Comparison of ENCODE assay signal across 1 cellular context in the genomic region with DNA sequence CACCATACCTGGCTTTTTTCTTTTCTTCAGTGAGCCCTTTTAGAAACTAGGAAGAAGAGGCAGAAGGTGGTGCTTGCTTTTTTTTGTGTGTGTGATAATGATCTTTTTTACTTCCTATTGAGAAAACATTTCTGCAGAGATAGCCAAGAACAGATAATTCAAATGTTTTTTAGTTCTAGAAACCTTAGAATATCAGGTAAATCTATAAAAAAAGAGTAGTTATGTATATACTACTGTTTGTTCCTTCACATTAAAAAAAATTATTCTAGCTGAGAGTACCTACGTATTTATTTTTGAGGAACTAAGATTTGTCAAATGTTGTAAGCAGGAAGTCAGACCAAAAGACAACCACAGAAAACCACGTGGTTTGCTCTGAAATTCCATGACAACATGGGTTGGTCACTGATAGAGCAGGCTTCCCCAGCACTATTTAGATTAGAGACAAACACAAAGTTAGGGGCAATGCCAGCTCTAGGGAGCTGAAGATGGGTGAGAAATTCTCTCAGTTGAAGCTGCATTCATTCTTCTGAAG.
TF ChIP-seq lines count a peak whose summit lies in the region.

No MANE protein-coding gene starts in this region.

TF ChIP-seq in K562, 482 proteins besides CTCF, POLR2A, EP300 and RAD21 (continues in another document):
- no peak for TF ChIP-seq NRF1 (conservative IDR thresholded peaks at IDR 0.05 in 1 of 2, IDR thresholded peaks at IDR 0.05 in 1 of 2)
- TF ChIP-seq TBL1XR1 (IDR thresholded peaks at IDR 0.05; ENCODE audit: low read length in 2 of 2), result no peak
- no peak for TF ChIP-seq HLTF (IDR thresholded peaks at IDR 0.05)
- TF ChIP-seq, protein P1, sequence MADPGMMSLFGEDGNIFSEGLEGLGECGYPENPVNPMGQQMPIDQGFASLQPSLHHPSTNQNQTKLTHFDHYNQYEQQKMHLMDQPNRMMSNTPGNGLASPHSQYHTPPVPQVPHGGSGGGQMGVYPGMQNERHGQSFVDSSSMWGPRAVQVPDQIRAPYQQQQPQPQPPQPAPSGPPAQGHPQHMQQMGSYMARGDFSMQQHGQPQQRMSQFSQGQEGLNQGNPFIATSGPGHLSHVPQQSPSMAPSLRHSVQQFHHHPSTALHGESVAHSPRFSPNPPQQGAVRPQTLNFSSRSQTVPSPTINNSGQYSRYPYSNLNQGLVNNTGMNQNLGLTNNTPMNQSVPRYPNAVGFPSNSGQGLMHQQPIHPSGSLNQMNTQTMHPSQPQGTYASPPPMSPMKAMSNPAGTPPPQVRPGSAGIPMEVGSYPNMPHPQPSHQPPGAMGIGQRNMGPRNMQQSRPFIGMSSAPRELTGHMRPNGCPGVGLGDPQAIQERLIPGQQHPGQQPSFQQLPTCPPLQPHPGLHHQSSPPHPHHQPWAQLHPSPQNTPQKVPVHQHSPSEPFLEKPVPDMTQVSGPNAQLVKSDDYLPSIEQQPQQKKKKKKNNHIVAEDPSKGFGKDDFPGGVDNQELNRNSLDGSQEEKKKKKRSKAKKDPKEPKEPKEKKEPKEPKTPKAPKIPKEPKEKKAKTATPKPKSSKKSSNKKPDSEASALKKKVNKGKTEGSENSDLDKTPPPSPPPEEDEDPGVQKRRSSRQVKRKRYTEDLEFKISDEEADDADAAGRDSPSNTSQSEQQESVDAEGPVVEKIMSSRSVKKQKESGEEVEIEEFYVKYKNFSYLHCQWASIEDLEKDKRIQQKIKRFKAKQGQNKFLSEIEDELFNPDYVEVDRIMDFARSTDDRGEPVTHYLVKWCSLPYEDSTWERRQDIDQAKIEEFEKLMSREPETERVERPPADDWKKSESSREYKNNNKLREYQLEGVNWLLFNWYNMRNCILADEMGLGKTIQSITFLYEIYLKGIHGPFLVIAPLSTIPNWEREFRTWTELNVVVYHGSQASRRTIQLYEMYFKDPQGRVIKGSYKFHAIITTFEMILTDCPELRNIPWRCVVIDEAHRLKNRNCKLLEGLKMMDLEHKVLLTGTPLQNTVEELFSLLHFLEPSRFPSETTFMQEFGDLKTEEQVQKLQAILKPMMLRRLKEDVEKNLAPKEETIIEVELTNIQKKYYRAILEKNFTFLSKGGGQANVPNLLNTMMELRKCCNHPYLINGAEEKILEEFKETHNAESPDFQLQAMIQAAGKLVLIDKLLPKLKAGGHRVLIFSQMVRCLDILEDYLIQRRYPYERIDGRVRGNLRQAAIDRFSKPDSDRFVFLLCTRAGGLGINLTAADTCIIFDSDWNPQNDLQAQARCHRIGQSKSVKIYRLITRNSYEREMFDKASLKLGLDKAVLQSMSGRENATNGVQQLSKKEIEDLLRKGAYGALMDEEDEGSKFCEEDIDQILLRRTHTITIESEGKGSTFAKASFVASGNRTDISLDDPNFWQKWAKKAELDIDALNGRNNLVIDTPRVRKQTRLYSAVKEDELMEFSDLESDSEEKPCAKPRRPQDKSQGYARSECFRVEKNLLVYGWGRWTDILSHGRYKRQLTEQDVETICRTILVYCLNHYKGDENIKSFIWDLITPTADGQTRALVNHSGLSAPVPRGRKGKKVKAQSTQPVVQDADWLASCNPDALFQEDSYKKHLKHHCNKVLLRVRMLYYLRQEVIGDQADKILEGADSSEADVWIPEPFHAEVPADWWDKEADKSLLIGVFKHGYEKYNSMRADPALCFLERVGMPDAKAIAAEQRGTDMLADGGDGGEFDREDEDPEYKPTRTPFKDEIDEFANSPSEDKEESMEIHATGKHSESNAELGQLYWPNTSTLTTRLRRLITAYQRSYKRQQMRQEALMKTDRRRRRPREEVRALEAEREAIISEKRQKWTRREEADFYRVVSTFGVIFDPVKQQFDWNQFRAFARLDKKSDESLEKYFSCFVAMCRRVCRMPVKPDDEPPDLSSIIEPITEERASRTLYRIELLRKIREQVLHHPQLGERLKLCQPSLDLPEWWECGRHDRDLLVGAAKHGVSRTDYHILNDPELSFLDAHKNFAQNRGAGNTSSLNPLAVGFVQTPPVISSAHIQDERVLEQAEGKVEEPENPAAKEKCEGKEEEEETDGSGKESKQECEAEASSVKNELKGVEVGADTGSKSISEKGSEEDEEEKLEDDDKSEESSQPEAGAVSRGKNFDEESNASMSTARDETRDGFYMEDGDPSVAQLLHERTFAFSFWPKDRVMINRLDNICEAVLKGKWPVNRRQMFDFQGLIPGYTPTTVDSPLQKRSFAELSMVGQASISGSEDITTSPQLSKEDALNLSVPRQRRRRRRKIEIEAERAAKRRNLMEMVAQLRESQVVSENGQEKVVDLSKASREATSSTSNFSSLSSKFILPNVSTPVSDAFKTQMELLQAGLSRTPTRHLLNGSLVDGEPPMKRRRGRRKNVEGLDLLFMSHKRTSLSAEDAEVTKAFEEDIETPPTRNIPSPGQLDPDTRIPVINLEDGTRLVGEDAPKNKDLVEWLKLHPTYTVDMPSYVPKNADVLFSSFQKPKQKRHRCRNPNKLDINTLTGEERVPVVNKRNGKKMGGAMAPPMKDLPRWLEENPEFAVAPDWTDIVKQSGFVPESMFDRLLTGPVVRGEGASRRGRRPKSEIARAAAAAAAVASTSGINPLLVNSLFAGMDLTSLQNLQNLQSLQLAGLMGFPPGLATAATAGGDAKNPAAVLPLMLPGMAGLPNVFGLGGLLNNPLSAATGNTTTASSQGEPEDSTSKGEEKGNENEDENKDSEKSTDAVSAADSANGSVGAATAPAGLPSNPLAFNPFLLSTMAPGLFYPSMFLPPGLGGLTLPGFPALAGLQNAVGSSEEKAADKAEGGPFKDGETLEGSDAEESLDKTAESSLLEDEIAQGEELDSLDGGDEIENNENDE (IDR thresholded peaks at IDR 0.05; ENCODE audit: low read depth, low read length), result no peak
- TF ChIP-seq ZFP30 (CRISPR knock-in tag; IDR thresholded peaks at IDR 0.05; ENCODE audit: borderline replicate concordance), result no peak
- TF ChIP-seq ESRRA (IDR thresholded peaks at IDR 0.05; ENCODE audit: borderline replicate concordance, low read depth), result peak; percentile 69; the same call in 1 of the 2 replicates
- TF ChIP-seq, protein P2, sequence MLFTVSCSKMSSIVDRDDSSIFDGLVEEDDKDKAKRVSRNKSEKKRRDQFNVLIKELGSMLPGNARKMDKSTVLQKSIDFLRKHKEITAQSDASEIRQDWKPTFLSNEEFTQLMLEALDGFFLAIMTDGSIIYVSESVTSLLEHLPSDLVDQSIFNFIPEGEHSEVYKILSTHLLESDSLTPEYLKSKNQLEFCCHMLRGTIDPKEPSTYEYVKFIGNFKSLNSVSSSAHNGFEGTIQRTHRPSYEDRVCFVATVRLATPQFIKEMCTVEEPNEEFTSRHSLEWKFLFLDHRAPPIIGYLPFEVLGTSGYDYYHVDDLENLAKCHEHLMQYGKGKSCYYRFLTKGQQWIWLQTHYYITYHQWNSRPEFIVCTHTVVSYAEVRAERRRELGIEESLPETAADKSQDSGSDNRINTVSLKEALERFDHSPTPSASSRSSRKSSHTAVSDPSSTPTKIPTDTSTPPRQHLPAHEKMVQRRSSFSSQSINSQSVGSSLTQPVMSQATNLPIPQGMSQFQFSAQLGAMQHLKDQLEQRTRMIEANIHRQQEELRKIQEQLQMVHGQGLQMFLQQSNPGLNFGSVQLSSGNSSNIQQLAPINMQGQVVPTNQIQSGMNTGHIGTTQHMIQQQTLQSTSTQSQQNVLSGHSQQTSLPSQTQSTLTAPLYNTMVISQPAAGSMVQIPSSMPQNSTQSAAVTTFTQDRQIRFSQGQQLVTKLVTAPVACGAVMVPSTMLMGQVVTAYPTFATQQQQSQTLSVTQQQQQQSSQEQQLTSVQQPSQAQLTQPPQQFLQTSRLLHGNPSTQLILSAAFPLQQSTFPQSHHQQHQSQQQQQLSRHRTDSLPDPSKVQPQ (CRISPR knock-in tag; IDR thresholded peaks at IDR 0.05; ENCODE audit: borderline replicate concordance), result no peak
- no peak for TF ChIP-seq NEUROD1 (IDR thresholded peaks at IDR 0.05; ENCODE audit: borderline replicate concordance, low read depth, low read length, partially characterized antibody)
- peak; percentile 32; the same call in 1 of the 2 replicates for TF ChIP-seq JUND (IDR thresholded peaks at IDR 0.05; ENCODE audit: borderline replicate concordance, low read depth, low read length)
- TF ChIP-seq JUND (tag; IDR thresholded peaks at IDR 0.05; ENCODE audit: borderline replicate concordance, low read depth, low read length), result peak; percentile 15; the same call in 1 of the 3 replicates
- TF ChIP-seq, protein P3, sequence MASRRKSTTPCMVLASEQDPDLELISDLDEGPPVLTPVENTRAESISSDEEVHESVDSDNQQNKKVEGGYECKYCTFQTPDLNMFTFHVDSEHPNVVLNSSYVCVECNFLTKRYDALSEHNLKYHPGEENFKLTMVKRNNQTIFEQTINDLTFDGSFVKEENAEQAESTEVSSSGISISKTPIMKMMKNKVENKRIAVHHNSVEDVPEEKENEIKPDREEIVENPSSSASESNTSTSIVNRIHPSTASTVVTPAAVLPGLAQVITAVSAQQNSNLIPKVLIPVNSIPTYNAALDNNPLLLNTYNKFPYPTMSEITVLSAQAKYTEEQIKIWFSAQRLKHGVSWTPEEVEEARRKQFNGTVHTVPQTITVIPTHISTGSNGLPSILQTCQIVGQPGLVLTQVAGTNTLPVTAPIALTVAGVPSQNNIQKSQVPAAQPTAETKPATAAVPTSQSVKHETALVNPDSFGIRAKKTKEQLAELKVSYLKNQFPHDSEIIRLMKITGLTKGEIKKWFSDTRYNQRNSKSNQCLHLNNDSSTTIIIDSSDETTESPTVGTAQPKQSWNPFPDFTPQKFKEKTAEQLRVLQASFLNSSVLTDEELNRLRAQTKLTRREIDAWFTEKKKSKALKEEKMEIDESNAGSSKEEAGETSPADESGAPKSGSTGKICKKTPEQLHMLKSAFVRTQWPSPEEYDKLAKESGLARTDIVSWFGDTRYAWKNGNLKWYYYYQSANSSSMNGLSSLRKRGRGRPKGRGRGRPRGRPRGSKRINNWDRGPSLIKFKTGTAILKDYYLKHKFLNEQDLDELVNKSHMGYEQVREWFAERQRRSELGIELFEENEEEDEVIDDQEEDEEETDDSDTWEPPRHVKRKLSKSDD (conservative IDR thresholded peaks at IDR 0.05; ENCODE audit: low read length), result no peak
- no peak for TF ChIP-seq SAFB (IDR thresholded peaks at IDR 0.05; ENCODE audit: borderline replicate concordance, low read depth, low read length)
- no peak for TF ChIP-seq HDAC2 (IDR thresholded peaks at IDR 0.05)
- TF ChIP-seq SRSF9 (IDR thresholded peaks at IDR 0.05; ENCODE audit: borderline replicate concordance, low read depth, low read length), result no peak
- TF ChIP-seq FOXA3 (CRISPR knock-in tag; conservative IDR thresholded peaks at IDR 0.05 in 1 of 2, IDR thresholded peaks at IDR 0.05 in 1 of 2), result no peak
- TF ChIP-seq, protein P4, sequence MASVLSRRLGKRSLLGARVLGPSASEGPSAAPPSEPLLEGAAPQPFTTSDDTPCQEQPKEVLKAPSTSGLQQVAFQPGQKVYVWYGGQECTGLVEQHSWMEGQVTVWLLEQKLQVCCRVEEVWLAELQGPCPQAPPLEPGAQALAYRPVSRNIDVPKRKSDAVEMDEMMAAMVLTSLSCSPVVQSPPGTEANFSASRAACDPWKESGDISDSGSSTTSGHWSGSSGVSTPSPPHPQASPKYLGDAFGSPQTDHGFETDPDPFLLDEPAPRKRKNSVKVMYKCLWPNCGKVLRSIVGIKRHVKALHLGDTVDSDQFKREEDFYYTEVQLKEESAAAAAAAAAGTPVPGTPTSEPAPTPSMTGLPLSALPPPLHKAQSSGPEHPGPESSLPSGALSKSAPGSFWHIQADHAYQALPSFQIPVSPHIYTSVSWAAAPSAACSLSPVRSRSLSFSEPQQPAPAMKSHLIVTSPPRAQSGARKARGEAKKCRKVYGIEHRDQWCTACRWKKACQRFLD (CRISPR knock-in tag; IDR thresholded peaks at IDR 0.05), result peak; percentile 60; the same call in 1 of the 2 replicates
- TF ChIP-seq RBM34 (IDR thresholded peaks at IDR 0.05; ENCODE audit: borderline replicate concordance, insufficient read depth, low read length), result no peak
- TF ChIP-seq RNF2 (IDR thresholded peaks at IDR 0.05), result no peak
- TF ChIP-seq IRF2 (CRISPR knock-in tag; IDR thresholded peaks at IDR 0.05), result no peak
- no peak for TF ChIP-seq ZNF146 (CRISPR knock-in tag; IDR thresholded peaks at IDR 0.05; ENCODE audit: unreplicated experiment)
- no peak for TF ChIP-seq TAL1 (IDR thresholded peaks at IDR 0.05)
- TF ChIP-seq, protein P5, sequence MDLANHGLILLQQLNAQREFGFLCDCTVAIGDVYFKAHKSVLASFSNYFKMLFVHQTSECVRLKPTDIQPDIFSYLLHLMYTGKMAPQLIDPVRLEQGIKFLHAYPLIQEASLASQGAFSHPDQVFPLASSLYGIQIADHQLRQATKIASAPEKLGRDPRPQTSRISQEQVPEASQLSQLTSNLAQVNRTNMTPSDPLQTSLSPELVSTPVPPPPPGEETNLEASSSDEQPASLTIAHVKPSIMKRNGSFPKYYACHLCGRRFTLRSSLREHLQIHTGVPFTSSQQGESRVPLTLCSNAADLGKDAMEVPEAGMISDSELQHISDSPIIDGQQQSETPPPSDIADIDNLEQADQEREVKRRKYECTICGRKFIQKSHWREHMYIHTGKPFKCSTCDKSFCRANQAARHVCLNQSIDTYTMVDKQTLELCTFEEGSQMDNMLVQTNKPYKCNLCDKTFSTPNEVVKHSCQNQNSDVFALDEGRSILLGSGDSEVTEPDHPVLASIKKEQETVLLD (IDR thresholded peaks at IDR 0.05), result no peak
- TF ChIP-seq KLF10 (CRISPR knock-in tag; IDR thresholded peaks at IDR 0.05), result no peak
- TF ChIP-seq MAFF (IDR thresholded peaks at IDR 0.05; ENCODE audit: low read length), result no peak
- TF ChIP-seq, protein P6, sequence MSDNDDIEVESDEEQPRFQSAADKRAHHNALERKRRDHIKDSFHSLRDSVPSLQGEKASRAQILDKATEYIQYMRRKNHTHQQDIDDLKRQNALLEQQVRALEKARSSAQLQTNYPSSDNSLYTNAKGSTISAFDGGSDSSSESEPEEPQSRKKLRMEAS (CRISPR knock-in tag; IDR thresholded peaks at IDR 0.05), result no peak
- TF ChIP-seq ZNF507 (tag; conservative IDR thresholded peaks at IDR 0.05), result no peak
- TF ChIP-seq, protein P7, sequence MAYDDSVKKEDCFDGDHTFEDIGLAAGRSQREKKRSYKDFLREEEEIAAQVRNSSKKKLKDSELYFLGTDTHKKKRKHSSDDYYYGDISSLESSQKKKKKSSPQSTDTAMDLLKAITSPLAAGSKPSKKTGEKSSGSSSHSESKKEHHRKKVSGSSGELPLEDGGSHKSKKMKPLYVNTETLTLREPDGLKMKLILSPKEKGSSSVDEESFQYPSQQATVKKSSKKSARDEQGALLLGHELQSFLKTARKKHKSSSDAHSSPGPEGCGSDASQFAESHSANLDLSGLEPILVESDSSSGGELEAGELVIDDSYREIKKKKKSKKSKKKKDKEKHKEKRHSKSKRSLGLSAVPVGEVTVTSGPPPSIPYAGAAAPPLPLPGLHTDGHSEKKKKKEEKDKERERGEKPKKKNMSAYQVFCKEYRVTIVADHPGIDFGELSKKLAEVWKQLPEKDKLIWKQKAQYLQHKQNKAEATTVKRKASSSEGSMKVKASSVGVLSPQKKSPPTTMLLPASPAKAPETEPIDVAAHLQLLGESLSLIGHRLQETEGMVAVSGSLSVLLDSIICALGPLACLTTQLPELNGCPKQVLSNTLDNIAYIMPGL (CRISPR knock-in tag; IDR thresholded peaks at IDR 0.05), result no peak
- TF ChIP-seq SAP30 (IDR thresholded peaks at IDR 0.05; ENCODE audit: borderline replicate concordance, insufficient read depth, low read depth, low read length, poor library complexity, severe bottlenecking), result no peak
- TF ChIP-seq NFE2 (IDR thresholded peaks at IDR 0.05; ENCODE audit: low read depth), result no peak
- TF ChIP-seq POLR2B (IDR thresholded peaks at IDR 0.05; ENCODE audit: low read depth, partially characterized antibody), result no peak
- peak; percentile 52 for TF ChIP-seq GABPA (tag; conservative IDR thresholded peaks at IDR 0.05; ENCODE audit: low read depth)
- TF ChIP-seq ZBTB7A (IDR thresholded peaks at IDR 0.05; ENCODE audit: borderline replicate concordance, control insufficient read depth, low read depth, low read length), result no peak
- no peak for TF ChIP-seq SRSF1 (IDR thresholded peaks at IDR 0.05; ENCODE audit: low read depth, low read length)
